ENCODE assay signal across 5 cellular contexts in genomic region chr1:113363935-113364334, GRCh38.
"Had no signal": no experiment of that assay in that cellular context is flagged by ENCODE, and none has a peak within 500 bp of the region (broad histone marks: within the 10 kb centered on the region; RNA-seq: fewer than 3 reads in every experiment).

No MANE protein-coding gene starts in this region.

- H3K4me3 ChIP-seq: GM23338 had no signal

- H3K4me2 ChIP-seq: GM23338 had no signal

- DNase-seq: H9, HCEC 1CT, KBM-7 had no signal

- H2AFZ ChIP-seq: GM23338 had no signal

- H3K27ac ChIP-seq: HL-60 had no signal

- ATAC-seq: GM23338 had no signal
